1 cellular context compared by ENCODE assay signal in the genomic region with DNA sequence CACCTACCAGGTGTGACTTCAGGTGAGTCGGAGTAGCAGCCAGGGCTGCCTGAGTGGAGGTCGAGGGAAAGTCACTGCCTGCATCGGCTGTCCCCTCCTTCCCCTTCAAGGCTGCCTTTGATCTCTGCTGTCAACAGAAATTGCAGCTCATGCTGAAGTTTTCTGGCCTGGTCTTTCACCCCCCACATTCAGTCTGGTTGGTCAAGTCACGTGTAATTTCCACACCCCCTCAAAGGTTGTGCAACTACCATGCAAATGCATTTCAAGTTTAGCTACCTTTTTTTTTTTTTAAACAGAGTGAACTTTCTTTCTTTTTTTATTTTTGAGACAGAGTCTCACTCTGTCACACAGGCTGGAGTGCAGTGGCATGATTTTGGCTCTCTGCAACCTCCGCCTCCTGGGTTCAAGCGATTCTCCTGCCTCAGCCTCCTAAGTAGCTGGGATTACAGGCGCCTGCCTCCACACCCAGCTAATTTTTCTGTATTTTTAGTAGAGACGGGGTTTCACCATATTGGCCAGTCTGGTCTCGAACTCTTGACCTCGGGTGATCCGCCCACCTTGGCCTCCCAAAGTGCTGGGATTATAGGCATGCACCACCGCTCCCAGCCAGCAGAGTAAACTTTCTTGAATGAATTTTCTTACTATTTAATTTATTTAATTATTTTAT.
TF ChIP-seq lines count a peak whose summit lies in the region.
"Not testable (repeated sequence)": the region's sequence is repeated elsewhere in the genome, so short reads cannot be mapped to it uniquely, and the experiment has no call there.

No MANE protein-coding gene starts in this region.

TF ChIP-seq in HepG2, 621 proteins besides CTCF, POLR2A, EP300 and RAD21 (continued from another document and continues in another):
- TF ChIP-seq SOX6 (IDR thresholded peaks at IDR 0.05); USF2 (IDR thresholded peaks at IDR 0.05; ENCODE audit: low read depth, low read length); CREM (CRISPR knock-in tag; IDR thresholded peaks at IDR 0.05): not testable (repeated sequence)
- TF ChIP-seq SOX6 (CRISPR knock-in tag; IDR thresholded peaks at IDR 0.05) (peak; percentile 86), ZNF205 (CRISPR knock-in tag; IDR thresholded peaks at IDR 0.05) (0 out of 2 replicates have a peak, but pooled peaks have one; percentile 37), CEBPG (CRISPR knock-in tag; IDR thresholded peaks at IDR 0.05) (peak; percentile 97), CBFB (CRISPR knock-in tag; IDR thresholded peaks at IDR 0.05) (0 out of 2 replicates have a peak, but pooled peaks have one; percentile 38), USF2 (CRISPR knock-in tag; IDR thresholded peaks at IDR 0.05; ENCODE audit: borderline replicate concordance) (peak; percentile 58; the same call in 1 of the 2 replicates), ZGPAT (CRISPR knock-in tag; IDR thresholded peaks at IDR 0.05) (peak; percentile 52; the same call in 1 of the 2 replicates), RXRA (CRISPR knock-in tag; IDR thresholded peaks at IDR 0.05) (peak; percentile 86), ATF2 (CRISPR knock-in tag; IDR thresholded peaks at IDR 0.05) (peak; percentile 89), TCF7 (IDR thresholded peaks at IDR 0.05; ENCODE audit: low read depth) (peak; percentile 94), MIER3 (CRISPR knock-in tag; IDR thresholded peaks at IDR 0.05; ENCODE audit: borderline replicate concordance) (peak; percentile 86; the same call in 1 of the 2 replicates), MNT (IDR thresholded peaks at IDR 0.05) (peak; percentile 68), CCDC6 (CRISPR knock-in tag; IDR thresholded peaks at IDR 0.05) (peak; percentile 40; the same call in 1 of the 2 replicates), THRA (CRISPR knock-in tag; IDR thresholded peaks at IDR 0.05; ENCODE audit: borderline replicate concordance) (peak; percentile 77), MEIS2 (CRISPR knock-in tag; IDR thresholded peaks at IDR 0.05) (peak; percentile 90), BHLHE40 (IDR thresholded peaks at IDR 0.05; ENCODE audit: low read length) (peak; percentile 97), CREM (IDR thresholded peaks at IDR 0.05) (peak; percentile 77), NR2F6 (IDR thresholded peaks at IDR 0.05) (peak; percentile 59; the same call in 1 of the 2 replicates), NR2F6 (CRISPR knock-in tag; IDR thresholded peaks at IDR 0.05) (peak; percentile 77), ZNF746 (CRISPR knock-in tag; IDR thresholded peaks at IDR 0.05) (peak; percentile 79; the same call in 1 of the 2 replicates), ETV5 (CRISPR knock-in tag; IDR thresholded peaks at IDR 0.05; ENCODE audit: borderline replicate concordance) (peak; percentile 70; the same call in 1 of the 2 replicates), SOX5 (CRISPR knock-in tag; IDR thresholded peaks at IDR 0.05; ENCODE audit: borderline replicate concordance) (peak; percentile 73; the same call in 1 of the 2 replicates), YEATS4 (CRISPR knock-in tag; IDR thresholded peaks at IDR 0.05; ENCODE audit: borderline replicate concordance) (peak; percentile 38)
- TF ChIP-seq, protein P1, sequence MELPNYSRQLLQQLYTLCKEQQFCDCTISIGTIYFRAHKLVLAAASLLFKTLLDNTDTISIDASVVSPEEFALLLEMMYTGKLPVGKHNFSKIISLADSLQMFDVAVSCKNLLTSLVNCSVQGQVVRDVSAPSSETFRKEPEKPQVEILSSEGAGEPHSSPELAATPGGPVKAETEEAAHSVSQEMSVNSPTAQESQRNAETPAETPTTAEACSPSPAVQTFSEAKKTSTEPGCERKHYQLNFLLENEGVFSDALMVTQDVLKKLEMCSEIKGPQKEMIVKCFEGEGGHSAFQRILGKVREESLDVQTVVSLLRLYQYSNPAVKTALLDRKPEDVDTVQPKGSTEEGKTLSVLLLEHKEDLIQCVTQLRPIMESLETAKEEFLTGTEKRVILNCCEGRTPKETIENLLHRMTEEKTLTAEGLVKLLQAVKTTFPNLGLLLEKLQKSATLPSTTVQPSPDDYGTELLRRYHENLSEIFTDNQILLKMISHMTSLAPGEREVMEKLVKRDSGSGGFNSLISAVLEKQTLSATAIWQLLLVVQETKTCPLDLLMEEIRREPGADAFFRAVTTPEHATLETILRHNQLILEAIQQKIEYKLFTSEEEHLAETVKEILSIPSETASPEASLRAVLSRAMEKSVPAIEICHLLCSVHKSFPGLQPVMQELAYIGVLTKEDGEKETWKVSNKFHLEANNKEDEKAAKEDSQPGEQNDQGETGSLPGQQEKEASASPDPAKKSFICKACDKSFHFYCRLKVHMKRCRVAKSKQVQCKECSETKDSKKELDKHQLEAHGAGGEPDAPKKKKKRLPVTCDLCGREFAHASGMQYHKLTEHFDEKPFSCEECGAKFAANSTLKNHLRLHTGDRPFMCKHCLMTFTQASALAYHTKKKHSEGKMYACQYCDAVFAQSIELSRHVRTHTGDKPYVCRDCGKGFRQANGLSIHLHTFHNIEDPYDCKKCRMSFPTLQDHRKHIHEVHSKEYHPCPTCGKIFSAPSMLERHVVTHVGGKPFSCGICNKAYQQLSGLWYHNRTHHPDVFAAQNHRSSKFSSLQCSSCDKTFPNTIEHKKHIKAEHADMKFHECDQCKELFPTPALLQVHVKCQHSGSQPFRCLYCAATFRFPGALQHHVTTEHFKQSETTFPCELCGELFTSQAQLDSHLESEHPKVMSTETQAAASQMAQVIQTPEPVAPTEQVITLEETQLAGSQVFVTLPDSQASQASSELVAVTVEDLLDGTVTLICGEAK (IDR thresholded peaks at IDR 0.05) = peak; percentile 31; the same call in 1 of the 2 replicates
- TF ChIP-seq, protein P1 (CRISPR knock-in tag; IDR thresholded peaks at IDR 0.05) = peak; percentile 60; the same call in 1 of the 2 replicates
- TF ChIP-seq, protein P2, sequence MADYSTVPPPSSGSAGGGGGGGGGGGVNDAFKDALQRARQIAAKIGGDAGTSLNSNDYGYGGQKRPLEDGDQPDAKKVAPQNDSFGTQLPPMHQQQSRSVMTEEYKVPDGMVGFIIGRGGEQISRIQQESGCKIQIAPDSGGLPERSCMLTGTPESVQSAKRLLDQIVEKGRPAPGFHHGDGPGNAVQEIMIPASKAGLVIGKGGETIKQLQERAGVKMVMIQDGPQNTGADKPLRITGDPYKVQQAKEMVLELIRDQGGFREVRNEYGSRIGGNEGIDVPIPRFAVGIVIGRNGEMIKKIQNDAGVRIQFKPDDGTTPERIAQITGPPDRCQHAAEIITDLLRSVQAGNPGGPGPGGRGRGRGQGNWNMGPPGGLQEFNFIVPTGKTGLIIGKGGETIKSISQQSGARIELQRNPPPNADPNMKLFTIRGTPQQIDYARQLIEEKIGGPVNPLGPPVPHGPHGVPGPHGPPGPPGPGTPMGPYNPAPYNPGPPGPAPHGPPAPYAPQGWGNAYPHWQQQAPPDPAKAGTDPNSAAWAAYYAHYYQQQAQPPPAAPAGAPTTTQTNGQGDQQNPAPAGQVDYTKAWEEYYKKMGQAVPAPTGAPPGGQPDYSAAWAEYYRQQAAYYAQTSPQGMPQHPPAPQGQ (CRISPR knock-in tag; IDR thresholded peaks at IDR 0.05; ENCODE audit: borderline replicate concordance) = peak; percentile 78; the same call in 1 of the 2 replicates
